In the genomic region with DNA sequence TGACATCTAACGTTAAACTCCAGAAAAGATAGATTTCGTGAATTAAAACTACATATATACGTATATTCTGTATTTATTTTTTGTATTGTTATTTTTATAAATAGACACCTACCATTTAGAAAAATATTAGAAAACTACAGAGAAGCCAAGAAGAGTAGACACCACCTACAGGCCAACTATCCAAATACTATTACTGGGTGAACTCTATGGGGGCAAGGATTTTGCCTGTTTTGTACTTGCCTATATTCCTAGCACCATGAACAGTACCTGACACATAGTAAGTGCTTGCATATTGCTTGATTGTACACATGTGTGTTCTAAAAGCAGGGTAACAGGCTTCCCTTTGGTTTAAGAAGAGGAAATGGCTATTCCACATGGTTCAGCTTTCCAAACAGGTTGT, we compare ENCODE assay signal across 16 cellular contexts. TPM values are rescaled to one million over a fixed set of nuclear protein-coding genes. Genes with fewer than 3 reads are reported as not detected.
DNase-seq lines count a peak whose midpoint lies in the region; ATAC-seq and TF ChIP-seq lines count a peak whose summit lies in the region.
"Had no signal": no experiment of that assay in that cellular context is flagged by ENCODE, and none has a peak within 500 bp of the region (broad histone marks: within the 10 kb centered on the region; RNA-seq: fewer than 3 reads in every experiment).

No MANE protein-coding gene starts in this region.

- peaks cover 56% of the 10 kb centered on the region for H3K36me3 Mint-ChIP-seq in chondrocyte (ENCODE audit: low read depth)

- 93% methylated on average over 3 of the region's 3 CpGs for WGBS in right lobe of liver (ENCODE audit: insufficient coverage, low coverage, low lambda C conversion rate, missing lambda C conversion rate)

- H3K27me3 Mint-ChIP-seq in chondrocyte (ENCODE audit: low read depth): no peaks in the 10 kb centered on the region
- H3K27me3 Mint-ChIP-seq: CD4-positive, CD25-positive, alpha-beta regulatory T cell had no signal

- H3K9me3 ChIP-seq in AG04450 (ENCODE audit: control insufficient read depth, insufficient read depth, low read length) (no peaks in the 10 kb centered on the region), HCT116 (ENCODE audit: control insufficient read depth in 1 of 2, insufficient read depth in 1 of 2, low read depth in 1 of 2, low read length in 2 of 2) (no peaks in the 10 kb centered on the region), right lobe of liver (no peaks in the 10 kb centered on the region), Peyer's patch (no peaks in the 10 kb centered on the region)

- TF ChIP-seq RAD21 in HCT116 (IDR thresholded peaks at IDR 0.05; ENCODE audit: low read depth): no peak

- no peaks in the 10 kb centered on the region; the same call in 1 of the 2 replicates for H4K20me1 ChIP-seq in HCT116 (ENCODE audit: insufficient read depth)

- CTCF ChIA-PET in AG04450 (lab: Charles Lee) (interaction anchor here (1.1 kb wide), 1 partner anchor 13 kb away, joined by 3 read pairs; no protein-coding TSS in a partner anchor), HCT116 (lab: Charles Lee) (no interaction called here)

- no peak overlapping the region for H3K4me3 Mint-ChIP-seq in chondrocyte (ENCODE audit: unreplicated experiment)
- H3K4me3 Mint-ChIP-seq: CD4-positive, CD25-positive, alpha-beta regulatory T cell; GM23338 had no signal

- no peaks in the 10 kb centered on the region for H3K27me3 ChIP-seq in AG04450 (ENCODE audit: control insufficient read depth, insufficient read depth, low read length)
- no peaks in the 10 kb centered on the region for H3K27me3 ChIP-seq in HCT116 (ENCODE audit: insufficient read depth, low read length)
- H3K27me3 ChIP-seq in right lobe of liver: no peaks in the 10 kb centered on the region
- no peaks in the 10 kb centered on the region for H3K27me3 ChIP-seq in Peyer's patch
- H3K27me3 ChIP-seq: SJCRH30 had no signal

- intact Hi-C loops in HCT116 (cut with micrococcal nuclease): no loop called here
- intact Hi-C loops in right lobe of liver (cut with DNase I): no loop called here

- H3K4me1 ChIP-seq in HCT116 (ENCODE audit: control insufficient read depth in 1 of 2, insufficient read depth in 2 of 2, low read length in 2 of 2): no peaks in the 10 kb centered on the region
- H3K4me1 ChIP-seq in right lobe of liver: peaks cover 0 to 44% (median 6%) of the 10 kb centered on the region in 4 donors
- no peaks in the 10 kb centered on the region for H3K4me1 ChIP-seq in Peyer's patch
- H3K4me1 ChIP-seq: SJCRH30 had no signal

- peaks cover 5% of the 10 kb centered on the region for H3K79me2 ChIP-seq in HCT116 (ENCODE audit: insufficient read depth, low read length)

- peaks cover 9% of the 10 kb centered on the region for H3K9me3 Mint-ChIP-seq in chondrocyte (ENCODE audit: low read depth)

- no peak overlapping the region for H3K27ac Mint-ChIP-seq in chondrocyte (ENCODE audit: unreplicated experiment)
- H3K27ac Mint-ChIP-seq: GM23338 had no signal

- H3K9me2 ChIP-seq in HCT116 (ENCODE audit: insufficient read depth): no peaks in the 10 kb centered on the region

- BruUV-seq in HCT116 (replicated peaks; lab: Mats Ljungman, UMichigan): no TSS peak

- no peaks in the 10 kb centered on the region for H3K4me1 Mint-ChIP-seq in chondrocyte (ENCODE audit: low read depth)
- H3K4me1 Mint-ChIP-seq: GM23338 had no signal

- no peak overlapping the region for H3K4me2 ChIP-seq in HCT116 (ENCODE audit: low read length)
- H3K4me2 ChIP-seq: GM23338 had no signal

- POLR2A ChIA-PET in AG04450 (lab: Yijun Ruan, JAX): no interaction called here
- POLR2A ChIA-PET in HCT116 (lab: Charles Lee): no interaction called here

- H3K27ac ChIP-seq in AG04450 (ENCODE audit: low read depth, low read length): no peak overlapping the region
- H3K27ac ChIP-seq in HCT116 (ENCODE audit: low read depth, low read length): no peak overlapping the region
- peak overlapping the region; percentile 22 to 86 (median 80) for H3K27ac ChIP-seq in right lobe of liver
- no peak overlapping the region for H3K27ac ChIP-seq in Peyer's patch
- H3K27ac ChIP-seq: SJCRH30 had no signal

- TF ChIP-seq POLR2A in HCT116 (IDR thresholded peaks at IDR 0.05; ENCODE audit: borderline replicate concordance, extremely low read depth, insufficient read depth, insufficient read length): no peak
- TF ChIP-seq POLR2A in right lobe of liver (IDR thresholded peaks at IDR 0.05): no peak
- no peak for TF ChIP-seq POLR2A in Peyer's patch (IDR thresholded peaks at IDR 0.05)

- peaks cover 26 to 55% of the 10 kb centered on the region in 2 experiments; a peak in 3 of 4 replicates for H3K36me3 ChIP-seq in HCT116 (ENCODE audit: control insufficient read depth in 1 of 2, insufficient read depth in 2 of 2, low read length in 2 of 2)
- H3K36me3 ChIP-seq in right lobe of liver: peaks cover 0 to 17% (median 9%) of the 10 kb centered on the region in 4 donors
- peaks cover 0 to 73% (median 0%) of the 10 kb centered on the region in 3 donors for H3K36me3 ChIP-seq in Peyer's patch

- TF ChIP-seq CTCF in AG04450 (IDR thresholded peaks at IDR 0.05; ENCODE audit: low read depth, low read length) (0 out of 2 replicates have a peak, but pooled peaks have one; percentile 13), HCT116 (IDR thresholded peaks at IDR 0.05 in 2 of 3, conservative IDR thresholded peaks at IDR 0.05 in 1 of 3; ENCODE audit: borderline replicate concordance in 1 of 3, insufficient read depth in 1 of 3, low read depth in 2 of 3, low read length in 2 of 3) (peak in 2 of 3 experiments; percentile 14 to 22; a peak in 2 of 6 replicates), chondrocyte (IDR thresholded peaks at IDR 0.05) (peak; percentile 43), right lobe of liver (IDR thresholded peaks at IDR 0.05) (no peak), Peyer's patch (IDR thresholded peaks at IDR 0.05) (no peak)

- peak; percentile 63; the same call in 1 of the 2 replicates for ATAC-seq in HCT116
- ATAC-seq in right lobe of liver: peak in 1 of 4 donors; percentile 13
- ATAC-seq in HG03354 (IDR thresholded peaks at IDR 0.05; ENCODE audit: poor library complexity, severe bottlenecking, unreplicated experiment): no peak
- ATAC-seq: GM23338 had no signal

- no peak overlapping the region for H2AFZ ChIP-seq in HCT116 (ENCODE audit: low read depth, low read length, poor library complexity, severe bottlenecking)
- H2AFZ ChIP-seq: GM23338 had no signal

- H3K4me3 ChIP-seq in AG04450 (ENCODE audit: low read depth, low read length) (no peak overlapping the region), HCT116 (replicated peaks in 1 of 2; ENCODE audit: low read depth in 1 of 2, low read length in 2 of 2) (no peak overlapping the region), right lobe of liver (no peak overlapping the region), Peyer's patch (no peak overlapping the region)
- H3K4me3 ChIP-seq: GM23338, SJCRH30 had no signal

- H3K9ac ChIP-seq in HCT116 (ENCODE audit: low read length): no peak overlapping the region

- DNase-seq in AG04450 (ENCODE audit: low read depth, low spot score): no peak
- no peak for DNase-seq in HCT116 (ENCODE audit: low read depth, low spot score)
- no peak for DNase-seq in chondrocyte (ENCODE audit: low spot score)
- DNase-seq in right lobe of liver: no peak
- DNase-seq in Peyer's patch: no peak
- DNase-seq in inferior parietal cortex (ENCODE audit: extremely low spot score): no peak
- DNase-seq in hypothalamus (lab: John Stamatoyannopoulos, UW): no peak
- DNase-seq: CD4-positive, CD25-positive, alpha-beta regulatory T cell; KG1; NCI-H1048; NCI-H187 treated with DMSO at 0.1 percent for 48 hours; NCI-H446; SJCRH30 had no signal

- RAD21 ChIA-PET in HCT116 (lab: Charles Lee; ENCODE audit: low non-redundant PET in 1 of 2, low total read pairs in 2 of 2, uncharacterized antibody in 2 of 2, unreplicated experiment in 2 of 2): no interaction called here

TF ChIP-seq in HCT116, 20 proteins besides CTCF, POLR2A, EP300 and RAD21 (continues in another document):
- TF ChIP-seq SP1 (IDR thresholded peaks at IDR 0.05; ENCODE audit: low read depth) (no peak), CBX3 (IDR thresholded peaks at IDR 0.05; ENCODE audit: low read depth) (no peak), EGR1 (IDR thresholded peaks at IDR 0.05; ENCODE audit: low read depth) (no peak), ELF1 (IDR thresholded peaks at IDR 0.05; ENCODE audit: borderline replicate concordance, low read depth) (no peak), SRF (IDR thresholded peaks at IDR 0.05; ENCODE audit: low read depth) (no peak), EZH2 (IDR thresholded peaks at IDR 0.05) (no peak), POLR2AphosphoS5 (IDR thresholded peaks at IDR 0.05; ENCODE audit: low read depth, low read length) (no peak), YY1 (IDR thresholded peaks at IDR 0.05; ENCODE audit: extremely low read depth, insufficient replicate concordance, low read depth, low read length) (no peak), TCF7L2 (IDR thresholded peaks at IDR 0.05; ENCODE audit: borderline replicate concordance, extremely low read depth, insufficient read depth, insufficient read length) (no peak)
- TF ChIP-seq, protein P1, sequence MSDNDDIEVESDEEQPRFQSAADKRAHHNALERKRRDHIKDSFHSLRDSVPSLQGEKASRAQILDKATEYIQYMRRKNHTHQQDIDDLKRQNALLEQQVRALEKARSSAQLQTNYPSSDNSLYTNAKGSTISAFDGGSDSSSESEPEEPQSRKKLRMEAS (IDR thresholded peaks at IDR 0.05): no peak
- TF ChIP-seq, protein P2, sequence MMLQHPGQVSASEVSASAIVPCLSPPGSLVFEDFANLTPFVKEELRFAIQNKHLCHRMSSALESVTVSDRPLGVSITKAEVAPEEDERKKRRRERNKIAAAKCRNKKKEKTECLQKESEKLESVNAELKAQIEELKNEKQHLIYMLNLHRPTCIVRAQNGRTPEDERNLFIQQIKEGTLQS (IDR thresholded peaks at IDR 0.05): no peak

RNA-seq across cellular contexts. Expression of a gene that starts 24.4 kb away (rescaled TPM):
- 4.3 and 4.8 TPM in 2 replicates for polyA plus RNA-seq in AG04450 (2011; rRNA removed)
- 0.60 and 0.91 TPM in 2 replicates for polyA minus RNA-seq in AG04450 (2011; rRNA and poly(A)+ RNA removed)
- total RNA-seq in HCT116 (2021; ENCODE audit: unreplicated experiment) (0.57 TPM), chondrocyte (47.1 to 105 TPM (median 50.3 TPM) in 3 replicates), right lobe of liver (10 to 100 TPM; 14.4 to 22.1 (median 19.6) TPM), Peyer's patch (10 to 100 TPM; 11.6 to 47.9 (median 32.7) TPM)
- polyA plus RNA-seq in HCT116 (2012): 0.26 and 0.51 TPM in 2 replicates
- total RNA-seq: GM23338, M059J, SJCRH30 had no signal
- polyA plus RNA-seq: GM23338 had no signal

RNA-seq across cellular contexts. Expression of a gene that starts 25.7 kb away (rescaled TPM):
- 62.5 and 70.6 TPM in 2 replicates for polyA plus RNA-seq in AG04450 (2011; rRNA removed)
- 37.5 and 41.9 TPM in 2 replicates for polyA minus RNA-seq in AG04450 (2011; rRNA and poly(A)+ RNA removed)
- 72.6 TPM for total RNA-seq in HCT116 (2021; ENCODE audit: unreplicated experiment)
- 99.2 and 104 TPM in 2 replicates for polyA plus RNA-seq in HCT116 (2012)
- total RNA-seq in chondrocyte: 29.1 to 33.3 TPM (median 31.3 TPM) in 3 replicates
- total RNA-seq in right lobe of liver: 10 to 100 TPM; 15.1 to 25.7 (median 15.9) TPM
- 10 to 100 TPM; 19.8 to 66.0 (median 28.6) TPM for total RNA-seq in Peyer's patch

RNA-seq across cellular contexts. Expression of a gene that starts 25.8 kb away (rescaled TPM):
- 92.7 and 124 TPM in 2 replicates for polyA plus RNA-seq in AG04450 (2011; rRNA removed)
- polyA minus RNA-seq in AG04450 (2011; rRNA and poly(A)+ RNA removed): 168 and 253 TPM in 2 replicates
- total RNA-seq in HCT116 (2021; ENCODE audit: unreplicated experiment) (61.1 TPM), chondrocyte (60.3 to 69.8 TPM (median 63.4 TPM) in 3 replicates), right lobe of liver (10 to 100 TPM; 27.5 to 36.7 (median 32.0) TPM), Peyer's patch (100 to 1,000 TPM in 3 of 4 donors, 10 to 100 TPM in 1; 70.1 to 190 (median 152) TPM)
- polyA plus RNA-seq in HCT116 (2012): 63.4 and 73.1 TPM in 2 replicates

Comparison
In these comparisons a context has a peak if more than half of its experiments do, and no peak if none do; other contexts are left out.
1. H3K27ac ChIP-seq: peak in right lobe of liver (3 of 3); none in AG04450 (single experiment), HCT116 (single experiment) and Peyer's patch (0 of 4).
2. CTCF ChIP-seq: peak in AG04450 (single experiment), HCT116 (2 of 3) and chondrocyte (single experiment); none in right lobe of liver (0 of 4) and Peyer's patch (0 of 6).